7 cellular contexts compared by ENCODE assay signal in the genomic region with DNA sequence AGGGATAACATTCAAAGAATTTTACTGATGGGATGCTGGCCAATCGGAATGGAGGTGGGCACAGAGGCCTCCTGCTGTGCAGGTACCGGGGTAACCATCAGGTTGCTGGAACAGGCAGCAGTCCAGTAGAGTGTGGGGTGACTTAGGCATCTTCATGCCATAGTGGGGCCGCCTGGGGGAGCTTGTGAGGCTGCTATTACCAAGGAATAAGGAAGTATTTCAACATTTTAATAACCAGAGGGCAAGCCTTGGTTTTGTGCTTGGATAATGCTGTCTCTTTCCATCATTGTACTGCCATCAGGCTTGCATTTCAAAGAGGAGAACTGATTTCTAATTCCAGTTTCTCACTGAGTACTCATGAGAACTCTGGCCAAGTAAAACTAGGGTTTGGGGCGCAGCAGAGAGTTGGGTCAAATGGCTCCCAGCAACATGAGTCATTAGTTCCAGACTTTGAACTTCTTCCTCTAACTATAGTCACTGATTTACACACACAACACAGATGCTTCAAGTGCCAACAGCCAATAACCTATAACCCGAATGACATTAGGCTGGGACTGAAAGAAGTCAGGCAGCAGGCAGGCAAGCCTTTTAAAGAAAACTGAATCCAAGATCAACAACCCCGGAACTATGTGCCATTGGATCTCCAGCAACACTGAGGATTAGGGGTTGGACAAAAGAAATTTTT. TPM values are rescaled to one million over a fixed set of nuclear protein-coding genes. Genes with fewer than 3 reads are reported as not detected.
DNase-seq lines count a peak whose midpoint lies in the region; ATAC-seq and TF ChIP-seq lines count a peak whose summit lies in the region.

No MANE protein-coding gene starts in this region.

- H3K27me3 ChIP-seq in duodenal mucosa (ENCODE audit: control insufficient read depth in 1 of 2, insufficient read depth in 2 of 2, low read length in 2 of 2) (no peaks in the 10 kb centered on the region), uterus (no peaks in the 10 kb centered on the region)

- no peaks in the 10 kb centered on the region for H3K9me3 Mint-ChIP-seq in nephron

- intact Hi-C loops in uterus (cut with DNase I; ENCODE audit: low total_unique reads) = no loop called here

- peak overlapping the region; percentile 70 to 83 (median 74) for H3K27ac Mint-ChIP-seq in nephron

- TF ChIP-seq POLR2A in uterus (IDR thresholded peaks at IDR 0.05) = no peak

- ATAC-seq in GM18870 (IDR thresholded peaks at IDR 0.05; ENCODE audit: unreplicated experiment) (peak; percentile 55), GM21786 (IDR thresholded peaks at IDR 0.05; ENCODE audit: unreplicated experiment) (no peak), GM21529 (IDR thresholded peaks at IDR 0.05; ENCODE audit: unreplicated experiment) (no peak)

- peaks cover 39% of the 10 kb centered on the region for H3K4me1 Mint-ChIP-seq in nephron

- no peaks in the 10 kb centered on the region for H3K36me3 Mint-ChIP-seq in nephron (ENCODE audit: low read depth)

- peak overlapping the region in 1 of 2 donors; percentile 37 for H3K9ac ChIP-seq in duodenal mucosa (ENCODE audit: low read depth in 1 of 2, low read length in 2 of 2)

- no peaks in the 10 kb centered on the region for H3K36me3 ChIP-seq in duodenal mucosa (ENCODE audit: control insufficient read depth in 1 of 2, insufficient read depth in 2 of 2, low read length in 2 of 2)
- H3K36me3 ChIP-seq in uterus = no peaks in the 10 kb centered on the region

- peaks cover 4% of the 10 kb centered on the region for H3K27me3 Mint-ChIP-seq in nephron (ENCODE audit: low read depth)

- H3K4me3 Mint-ChIP-seq in nephron = no peak overlapping the region

- DNase-seq in NCI-H69 (lab: John Stamatoyannopoulos, UW) = peak; percentile 5
- no peak for DNase-seq in uterus

- H3K9me3 ChIP-seq in duodenal mucosa (ENCODE audit: control insufficient read depth in 1 of 2, low read length in 2 of 2) = no peaks in the 10 kb centered on the region
- H3K9me3 ChIP-seq in uterus = no peaks in the 10 kb centered on the region

- H3K4me1 ChIP-seq in duodenal mucosa (ENCODE audit: control insufficient read depth in 1 of 2, insufficient read depth in 2 of 2, low read length in 2 of 2) (peaks cover 15 to 25% of the 10 kb centered on the region in 2 donors), uterus (no peaks in the 10 kb centered on the region)

- peak in 1 of 3 experiments; percentile 18 for TF ChIP-seq CTCF in nephron (IDR thresholded peaks at IDR 0.05; ENCODE audit: unreplicated experiment in 3 of 3)
- TF ChIP-seq CTCF in uterus (IDR thresholded peaks at IDR 0.05) = no peak

- H3K4me3 ChIP-seq in duodenal mucosa (ENCODE audit: low read depth in 1 of 2, low read length in 2 of 2) (peak overlapping the region in 1 of 2 donors; percentile 32), uterus (no peak overlapping the region)

- H3K27ac ChIP-seq in duodenal mucosa (ENCODE audit: low read depth, low read length) = peak overlapping the region; percentile 74
- no peak overlapping the region for H3K27ac ChIP-seq in uterus

RNA-seq across cellular contexts. Expression of a gene that starts 56.1 kb away (rescaled TPM):
- 100 to 1,000 TPM in 1 of 4 donors, 10 to 100 TPM in 3; 27.4 to 100 (median 62.7) TPM for total RNA-seq in uterus
